ENCODE assay signal across 8 cellular contexts in the genomic region with DNA sequence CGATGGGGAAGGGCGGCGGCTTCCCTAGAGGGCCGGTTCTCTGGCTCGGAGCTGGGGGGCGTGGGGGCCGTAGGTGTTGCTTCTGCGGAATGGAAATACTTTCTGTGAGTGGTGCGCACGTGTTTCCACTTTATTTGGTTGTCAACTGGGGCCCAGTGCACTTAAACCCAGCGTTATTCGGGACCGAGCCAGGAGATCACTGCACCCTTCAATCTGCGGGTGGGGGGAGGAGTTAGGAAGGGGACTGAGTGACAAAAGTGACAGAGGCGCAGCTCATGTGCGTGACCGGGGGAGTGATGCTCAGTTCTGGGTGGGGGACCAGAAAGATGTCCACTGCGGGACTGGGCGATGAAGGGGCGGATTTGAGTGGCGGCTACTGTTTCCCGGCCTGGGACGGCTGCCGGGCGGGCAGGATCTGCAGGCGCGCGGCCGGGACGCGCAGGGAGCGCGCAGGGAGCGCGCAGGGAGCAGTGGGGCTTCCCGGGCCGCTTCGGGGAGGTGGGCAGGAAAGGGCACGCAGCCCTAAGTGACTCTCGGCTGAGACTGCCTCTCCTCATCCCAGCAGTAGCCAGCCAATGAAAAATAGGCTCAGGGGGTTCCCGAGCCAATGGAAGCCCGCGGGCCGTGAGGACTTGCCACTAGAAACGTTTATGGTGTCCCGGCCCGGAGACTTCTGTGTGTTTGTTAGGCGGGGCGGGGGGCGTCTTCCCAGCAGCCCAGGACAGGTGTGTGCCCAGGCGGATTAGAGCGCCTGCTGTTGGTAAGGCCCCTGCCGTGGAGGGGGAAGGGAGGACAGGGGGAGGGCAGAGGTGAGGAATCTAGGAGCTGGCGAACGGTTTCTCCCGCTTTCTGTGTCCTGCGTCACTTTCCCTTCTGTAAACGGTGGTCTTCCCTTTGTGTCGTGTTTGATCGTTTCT. TPM values are rescaled to one million over a fixed set of nuclear protein-coding genes. Genes with fewer than 3 reads are reported as not detected.
DNase-seq lines count a peak whose midpoint lies in the region; ATAC-seq and TF ChIP-seq lines count a peak whose summit lies in the region.

No MANE protein-coding gene starts in this region.

- H3K9me3 Mint-ChIP-seq in effector memory CD8-positive, alpha-beta T cell, result no peaks in the 10 kb centered on the region
- H3K9me3 Mint-ChIP-seq in mesothelial cell of epicardium, result no peaks in the 10 kb centered on the region

- H3K4me1 Mint-ChIP-seq in effector memory CD8-positive, alpha-beta T cell (ENCODE audit: low read depth in 2 of 2), result peaks cover 24 to 33% of the 10 kb centered on the region in 2 donors
- peaks cover 17% of the 10 kb centered on the region for H3K4me1 Mint-ChIP-seq in mesothelial cell of epicardium

- TF ChIP-seq CTCF in GM12864 (IDR thresholded peaks at IDR 0.05; ENCODE audit: low read depth, low read length, missing control alignments) (peak; percentile 16), mesothelial cell of epicardium (IDR thresholded peaks at IDR 0.05; ENCODE audit: unreplicated experiment) (no peak)

- DNase-seq in GM12864 (ENCODE audit: low read depth) (no peak), NCI-H2196 treated with DMSO at 0.1 percent for 48 hours (lab: John Stamatoyannopoulos, UW; ENCODE audit: unreplicated experiment) (peak; percentile 90), mesothelial cell of epicardium (ENCODE audit: low spot score in 2 of 2, unreplicated experiment in 2 of 2) (peak in 1 of 2 experiments; percentile 56), OCI-M2 (lab: John Stamatoyannopoulos, UW; ENCODE audit: unreplicated experiment) (no peak)
- DNase-seq in activated CD8-positive, alpha-beta memory T cell treated with anti-CD3 and anti-CD28 coated beads for 1 hour (ENCODE audit: extremely low read depth in 1 of 2, low read depth in 1 of 2), result peak; percentile 19 to 35
- DNase-seq in effector memory CD8-positive, alpha-beta T cell, result peak in 2 of 3 experiments; percentile 13 to 41
- DNase-seq in stimulated activated CD8-positive, alpha-beta memory T cell treated with anti-CD3 and anti-CD28 coated beads, Interleukin-4, amount 100 ng/mL, for 1 hour (ENCODE audit: low read depth in 2 of 2, low spot score in 1 of 2), result peak; percentile 16 to 30

- peak overlapping the region; percentile 64 for H3K4me3 ChIP-seq in GM12864 (ENCODE audit: low read depth, low read length)

- peak overlapping the region; percentile 97 to 100 for H3K27ac Mint-ChIP-seq in effector memory CD8-positive, alpha-beta T cell
- H3K27ac Mint-ChIP-seq in mesothelial cell of epicardium, result no peak overlapping the region

- peak; percentile 28 for ATAC-seq in effector memory CD8-positive, alpha-beta T cell (replicated peaks)
- no peak for ATAC-seq in GM21619 (IDR thresholded peaks at IDR 0.05; ENCODE audit: unreplicated experiment)

- peaks cover 29% of the 10 kb centered on the region for H3K36me3 Mint-ChIP-seq in effector memory CD8-positive, alpha-beta T cell (ENCODE audit: insufficient read depth)
- H3K36me3 Mint-ChIP-seq in mesothelial cell of epicardium, result no peaks in the 10 kb centered on the region

- H3K27me3 Mint-ChIP-seq in effector memory CD8-positive, alpha-beta T cell, result no peaks in the 10 kb centered on the region
- H3K27me3 Mint-ChIP-seq in mesothelial cell of epicardium (ENCODE audit: low read depth), result peaks cover 49% of the 10 kb centered on the region

- peak overlapping the region; percentile 88 to 92 for H3K4me3 Mint-ChIP-seq in effector memory CD8-positive, alpha-beta T cell
- H3K4me3 Mint-ChIP-seq in mesothelial cell of epicardium, result peak overlapping the region; percentile 68

RNA-seq across cellular contexts. Expression of a gene that starts 54.3 kb away (rescaled TPM):
- 6.5 to 8.4 TPM (median 6.6 TPM) in 3 replicates for total RNA-seq in mesothelial cell of epicardium

Comparison
In these comparisons a context has a peak if more than half of its experiments do, and no peak if none do; other contexts are left out.
1. DNase-seq: peak in NCI-H2196 treated with DMSO at 0.1 percent for 48 hours (single experiment), activated CD8-positive, alpha-beta memory T cell treated with anti-CD3 and anti-CD28 coated beads for 1 hour (2 of 2), effector memory CD8-positive, alpha-beta T cell (2 of 3) and stimulated activated CD8-positive, alpha-beta memory T cell treated with anti-CD3 and anti-CD28 coated beads, Interleukin-4, amount 100 ng/mL, for 1 hour (2 of 2); none in GM12864 (single experiment) and OCI-M2 (single experiment).